In the genomic region with DNA sequence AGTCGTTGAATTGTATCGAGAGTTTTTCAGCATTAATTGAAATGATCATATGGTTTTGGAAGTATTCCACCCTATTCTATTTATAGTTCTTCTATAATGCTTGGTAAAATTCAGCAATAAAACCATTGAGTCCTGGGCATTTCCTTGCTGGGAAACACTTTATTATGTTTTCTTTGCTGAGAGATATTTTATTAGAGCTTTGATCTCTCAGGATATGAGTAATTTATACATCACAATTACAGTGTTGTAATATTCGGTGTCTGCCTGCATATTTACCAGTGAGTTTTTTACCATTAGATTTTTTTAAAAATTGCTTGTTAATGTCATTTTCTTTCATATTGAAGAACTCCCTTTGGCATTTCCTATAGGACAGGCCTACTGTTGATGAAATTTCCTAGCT, we compare ENCODE assay signal across 21 cellular contexts.
"Had no signal": no experiment of that assay in that cellular context is flagged by ENCODE, and none has a peak within 500 bp of the region (broad histone marks: within the 10 kb centered on the region; RNA-seq: fewer than 3 reads in every experiment).

No MANE protein-coding gene starts in this region.

- H3K27ac ChIP-seq: heart left ventricle, pancreas, stomach, thoracic aorta, transverse colon had no signal

- H3K4me1 Mint-ChIP-seq: naive B cell, nephron had no signal

- H3K27me3 Mint-ChIP-seq: dendritic cell treated with granulocyte-macrophage colony-stimulating factor and Interleukin-4, amounts not matched to agents 40 ng/mL and 50 ng/mL, for 4 days; naive B cell; progenitor cell of endocrine pancreas had no signal

- H3K9me3 ChIP-seq: pancreas, thoracic aorta, transverse colon had no signal

- H3K36me3 ChIP-seq: heart left ventricle, pancreas, stomach, thoracic aorta had no signal

- ATAC-seq: heart left ventricle, left colon, left ventricle myocardium superior, pancreas, right cardiac atrium had no signal

- H3K4me3 ChIP-seq: heart left ventricle, lung, pancreas, stomach, thoracic aorta, transverse colon had no signal

- H3K9me3 Mint-ChIP-seq: nephron had no signal

- H3K27ac Mint-ChIP-seq: dendritic cell treated with granulocyte-macrophage colony-stimulating factor and Interleukin-4, amounts not matched to agents 40 ng/mL and 50 ng/mL, for 4 days; naive B cell; nephron; progenitor cell of endocrine pancreas had no signal

- H3K4me3 Mint-ChIP-seq: dendritic cell treated with granulocyte-macrophage colony-stimulating factor and Interleukin-4, amounts not matched to agents 40 ng/mL and 50 ng/mL, for 4 days; naive B cell; nephron had no signal

- H3K27me3 ChIP-seq: heart left ventricle, pancreas, stomach, transverse colon had no signal

- H3K4me1 ChIP-seq: heart left ventricle, pancreas, stomach, transverse colon had no signal

- DNase-seq: heart left ventricle; hippocampal formation; left colon; left ventricle myocardium superior; mesendoderm; naive B cell; occipital lobe; pancreas; right cardiac atrium; small intestine; stimulated activated CD4-positive, alpha-beta T cell treated with anti-CD3 and anti-CD28 coated beads, Interleukin-12 subunit alpha, Interleukin-12 subunit beta, amount 100 ng/mL, for 4 hours; stimulated activated naive CD4-positive, alpha-beta T cell; stomach; substantia nigra; transverse colon had no signal

- FAIRE-seq: frontal cortex, pancreas, small intestine had no signal
